In the genomic region with DNA sequence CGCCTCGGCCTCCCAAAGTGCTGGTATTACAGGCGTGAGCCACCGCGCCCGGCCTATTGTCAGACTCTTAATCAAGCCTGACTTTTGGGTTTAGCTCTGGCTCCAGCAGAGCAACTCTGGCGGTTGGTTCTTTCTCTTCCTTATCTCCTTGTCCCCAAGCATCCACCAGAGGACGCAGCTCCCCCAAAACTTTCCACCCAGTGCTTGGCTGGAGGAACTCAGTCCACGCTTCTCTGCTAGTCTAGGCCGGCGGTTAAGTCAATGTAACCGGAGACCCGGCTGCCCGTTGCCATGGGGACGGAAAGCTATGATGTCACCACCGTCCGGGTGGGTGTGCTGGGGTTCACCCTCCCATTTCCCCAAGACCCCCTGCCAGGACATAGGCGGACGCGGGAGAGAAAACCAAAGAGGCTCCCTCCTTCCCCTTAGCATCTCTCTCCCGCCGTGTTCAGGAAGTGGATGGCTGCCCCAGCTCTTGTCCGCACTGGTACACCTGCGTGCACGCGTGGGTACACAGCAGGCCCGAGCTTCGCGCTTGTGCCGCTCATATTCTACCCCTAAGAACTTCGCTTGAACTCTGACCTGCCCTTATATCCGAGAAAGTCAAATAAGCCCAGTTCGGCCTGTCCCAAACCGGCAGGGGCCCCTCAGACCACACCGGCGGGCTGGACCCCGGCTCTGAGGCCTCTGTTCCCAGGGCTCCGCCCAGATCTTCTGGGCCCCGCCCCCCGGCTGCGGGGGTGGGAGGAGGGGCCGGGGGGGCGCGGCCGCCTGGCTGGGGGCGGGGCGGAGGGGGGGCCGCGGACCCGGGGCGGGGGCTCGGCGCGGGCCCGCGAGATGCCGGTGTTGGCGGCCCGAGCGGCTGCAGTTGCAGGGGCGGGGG, we compare ENCODE assay signal across 1 cellular context.
A peak's percentile ranks its signal among the peaks of the same experiment; 100 is the strongest.
TF ChIP-seq lines count a peak whose summit lies in the region.

A gene with protein sequence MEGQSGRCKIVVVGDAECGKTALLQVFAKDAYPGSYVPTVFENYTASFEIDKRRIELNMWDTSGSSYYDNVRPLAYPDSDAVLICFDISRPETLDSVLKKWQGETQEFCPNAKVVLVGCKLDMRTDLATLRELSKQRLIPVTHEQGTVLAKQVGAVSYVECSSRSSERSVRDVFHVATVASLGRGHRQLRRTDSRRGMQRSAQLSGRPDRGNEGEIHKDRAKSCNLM (plus strand): TSS at position 825 of the 883 bp plus-strand sequence. CDS start 117 bp downstream, outside the sequence.

TF ChIP-seq in HepG2, 621 proteins besides CTCF, POLR2A, EP300 and RAD21 (continued from another document and continues in another):
- TF ChIP-seq, protein P1, sequence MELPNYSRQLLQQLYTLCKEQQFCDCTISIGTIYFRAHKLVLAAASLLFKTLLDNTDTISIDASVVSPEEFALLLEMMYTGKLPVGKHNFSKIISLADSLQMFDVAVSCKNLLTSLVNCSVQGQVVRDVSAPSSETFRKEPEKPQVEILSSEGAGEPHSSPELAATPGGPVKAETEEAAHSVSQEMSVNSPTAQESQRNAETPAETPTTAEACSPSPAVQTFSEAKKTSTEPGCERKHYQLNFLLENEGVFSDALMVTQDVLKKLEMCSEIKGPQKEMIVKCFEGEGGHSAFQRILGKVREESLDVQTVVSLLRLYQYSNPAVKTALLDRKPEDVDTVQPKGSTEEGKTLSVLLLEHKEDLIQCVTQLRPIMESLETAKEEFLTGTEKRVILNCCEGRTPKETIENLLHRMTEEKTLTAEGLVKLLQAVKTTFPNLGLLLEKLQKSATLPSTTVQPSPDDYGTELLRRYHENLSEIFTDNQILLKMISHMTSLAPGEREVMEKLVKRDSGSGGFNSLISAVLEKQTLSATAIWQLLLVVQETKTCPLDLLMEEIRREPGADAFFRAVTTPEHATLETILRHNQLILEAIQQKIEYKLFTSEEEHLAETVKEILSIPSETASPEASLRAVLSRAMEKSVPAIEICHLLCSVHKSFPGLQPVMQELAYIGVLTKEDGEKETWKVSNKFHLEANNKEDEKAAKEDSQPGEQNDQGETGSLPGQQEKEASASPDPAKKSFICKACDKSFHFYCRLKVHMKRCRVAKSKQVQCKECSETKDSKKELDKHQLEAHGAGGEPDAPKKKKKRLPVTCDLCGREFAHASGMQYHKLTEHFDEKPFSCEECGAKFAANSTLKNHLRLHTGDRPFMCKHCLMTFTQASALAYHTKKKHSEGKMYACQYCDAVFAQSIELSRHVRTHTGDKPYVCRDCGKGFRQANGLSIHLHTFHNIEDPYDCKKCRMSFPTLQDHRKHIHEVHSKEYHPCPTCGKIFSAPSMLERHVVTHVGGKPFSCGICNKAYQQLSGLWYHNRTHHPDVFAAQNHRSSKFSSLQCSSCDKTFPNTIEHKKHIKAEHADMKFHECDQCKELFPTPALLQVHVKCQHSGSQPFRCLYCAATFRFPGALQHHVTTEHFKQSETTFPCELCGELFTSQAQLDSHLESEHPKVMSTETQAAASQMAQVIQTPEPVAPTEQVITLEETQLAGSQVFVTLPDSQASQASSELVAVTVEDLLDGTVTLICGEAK (IDR thresholded peaks at IDR 0.05) = no peak
- TF ChIP-seq, protein P1 (CRISPR knock-in tag; IDR thresholded peaks at IDR 0.05) = no peak
- 0 out of 2 replicates have a peak, but pooled peaks have one; percentile 49 for TF ChIP-seq RFXAP (CRISPR knock-in tag; IDR thresholded peaks at IDR 0.05; ENCODE audit: borderline replicate concordance)
- no peak for TF ChIP-seq ZNF558 (CRISPR knock-in tag; IDR thresholded peaks at IDR 0.05; ENCODE audit: borderline replicate concordance)
- TF ChIP-seq MEF2D (CRISPR knock-in tag; IDR thresholded peaks at IDR 0.05) = 0 out of 2 replicates have a peak, but pooled peaks have one; percentile 41
- no peak for TF ChIP-seq ZIK1 (CRISPR knock-in tag; IDR thresholded peaks at IDR 0.05; ENCODE audit: borderline replicate concordance, low read depth)
- no peak for TF ChIP-seq ZKSCAN5 (CRISPR knock-in tag; IDR thresholded peaks at IDR 0.05)
- TF ChIP-seq HNF4G (IDR thresholded peaks at IDR 0.05; ENCODE audit: borderline replicate concordance, low read depth, low read length) = peak; percentile 37; the same call in 1 of the 2 replicates
- 0 out of 2 replicates have a peak, but pooled peaks have one; percentile 36 for TF ChIP-seq HNF4G (CRISPR knock-in tag; IDR thresholded peaks at IDR 0.05; ENCODE audit: borderline replicate concordance, low read depth)
- no peak for TF ChIP-seq MAFF (IDR thresholded peaks at IDR 0.05; ENCODE audit: low read depth, low read length)
- TF ChIP-seq ZNF274 (CRISPR knock-in tag; IDR thresholded peaks at IDR 0.05) = peak; percentile 65
- TF ChIP-seq ZNF446 (CRISPR knock-in tag; IDR thresholded peaks at IDR 0.05) = no peak
- TF ChIP-seq, protein P2, sequence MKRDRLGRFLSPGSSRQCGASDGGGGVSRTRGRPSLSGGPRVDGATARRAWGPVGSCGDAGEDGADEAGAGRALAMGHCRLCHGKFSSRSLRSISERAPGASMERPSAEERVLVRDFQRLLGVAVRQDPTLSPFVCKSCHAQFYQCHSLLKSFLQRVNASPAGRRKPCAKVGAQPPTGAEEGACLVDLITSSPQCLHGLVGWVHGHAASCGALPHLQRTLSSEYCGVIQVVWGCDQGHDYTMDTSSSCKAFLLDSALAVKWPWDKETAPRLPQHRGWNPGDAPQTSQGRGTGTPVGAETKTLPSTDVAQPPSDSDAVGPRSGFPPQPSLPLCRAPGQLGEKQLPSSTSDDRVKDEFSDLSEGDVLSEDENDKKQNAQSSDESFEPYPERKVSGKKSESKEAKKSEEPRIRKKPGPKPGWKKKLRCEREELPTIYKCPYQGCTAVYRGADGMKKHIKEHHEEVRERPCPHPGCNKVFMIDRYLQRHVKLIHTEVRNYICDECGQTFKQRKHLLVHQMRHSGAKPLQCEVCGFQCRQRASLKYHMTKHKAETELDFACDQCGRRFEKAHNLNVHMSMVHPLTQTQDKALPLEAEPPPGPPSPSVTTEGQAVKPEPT (CRISPR knock-in tag; IDR thresholded peaks at IDR 0.05; ENCODE audit: low read depth) = no peak
- no peak for TF ChIP-seq ZMYM2 (CRISPR knock-in tag; IDR thresholded peaks at IDR 0.05)
- TF ChIP-seq, protein P3, sequence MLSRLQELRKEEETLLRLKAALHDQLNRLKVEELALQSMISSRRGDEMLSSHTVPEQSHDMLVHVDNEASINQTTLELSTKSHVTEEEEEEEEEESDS (CRISPR knock-in tag; IDR thresholded peaks at IDR 0.05; ENCODE audit: borderline replicate concordance) = no peak
- TF ChIP-seq SMARCE1 (IDR thresholded peaks at IDR 0.05; ENCODE audit: borderline replicate concordance) = no peak
- no peak for TF ChIP-seq PRMT3 (CRISPR knock-in tag; IDR thresholded peaks at IDR 0.05; ENCODE audit: borderline replicate concordance, low read depth)
- TF ChIP-seq ZNF605 (CRISPR knock-in tag; IDR thresholded peaks at IDR 0.05) = no peak
- 0 out of 2 replicates have a peak, but pooled peaks have one; percentile 42 for TF ChIP-seq ZNF143 (CRISPR knock-in tag; IDR thresholded peaks at IDR 0.05)
- no peak for TF ChIP-seq ZNF235 (CRISPR knock-in tag; IDR thresholded peaks at IDR 0.05; ENCODE audit: borderline replicate concordance)
- TF ChIP-seq, protein P4, sequence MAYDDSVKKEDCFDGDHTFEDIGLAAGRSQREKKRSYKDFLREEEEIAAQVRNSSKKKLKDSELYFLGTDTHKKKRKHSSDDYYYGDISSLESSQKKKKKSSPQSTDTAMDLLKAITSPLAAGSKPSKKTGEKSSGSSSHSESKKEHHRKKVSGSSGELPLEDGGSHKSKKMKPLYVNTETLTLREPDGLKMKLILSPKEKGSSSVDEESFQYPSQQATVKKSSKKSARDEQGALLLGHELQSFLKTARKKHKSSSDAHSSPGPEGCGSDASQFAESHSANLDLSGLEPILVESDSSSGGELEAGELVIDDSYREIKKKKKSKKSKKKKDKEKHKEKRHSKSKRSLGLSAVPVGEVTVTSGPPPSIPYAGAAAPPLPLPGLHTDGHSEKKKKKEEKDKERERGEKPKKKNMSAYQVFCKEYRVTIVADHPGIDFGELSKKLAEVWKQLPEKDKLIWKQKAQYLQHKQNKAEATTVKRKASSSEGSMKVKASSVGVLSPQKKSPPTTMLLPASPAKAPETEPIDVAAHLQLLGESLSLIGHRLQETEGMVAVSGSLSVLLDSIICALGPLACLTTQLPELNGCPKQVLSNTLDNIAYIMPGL (CRISPR knock-in tag; IDR thresholded peaks at IDR 0.05; ENCODE audit: borderline replicate concordance in 1 of 2, low read depth in 1 of 2) = peak; percentile 68 to 82; a peak in 2 of 4 replicates
- no peak for TF ChIP-seq SCMH1 (CRISPR knock-in tag; IDR thresholded peaks at IDR 0.05; ENCODE audit: borderline replicate concordance)
- no peak for TF ChIP-seq AKAP8 (CRISPR knock-in tag; IDR thresholded peaks at IDR 0.05)
- TF ChIP-seq KLF11 (CRISPR knock-in tag; IDR thresholded peaks at IDR 0.05) = peak; percentile 85
- TF ChIP-seq ZNF160 (CRISPR knock-in tag; IDR thresholded peaks at IDR 0.05) = no peak
- TF ChIP-seq MEIS1 (CRISPR knock-in tag; IDR thresholded peaks at IDR 0.05; ENCODE audit: borderline replicate concordance) = no peak
- TF ChIP-seq ZFP37 (CRISPR knock-in tag; IDR thresholded peaks at IDR 0.05; ENCODE audit: borderline replicate concordance) = no peak
- TF ChIP-seq, protein P5, sequence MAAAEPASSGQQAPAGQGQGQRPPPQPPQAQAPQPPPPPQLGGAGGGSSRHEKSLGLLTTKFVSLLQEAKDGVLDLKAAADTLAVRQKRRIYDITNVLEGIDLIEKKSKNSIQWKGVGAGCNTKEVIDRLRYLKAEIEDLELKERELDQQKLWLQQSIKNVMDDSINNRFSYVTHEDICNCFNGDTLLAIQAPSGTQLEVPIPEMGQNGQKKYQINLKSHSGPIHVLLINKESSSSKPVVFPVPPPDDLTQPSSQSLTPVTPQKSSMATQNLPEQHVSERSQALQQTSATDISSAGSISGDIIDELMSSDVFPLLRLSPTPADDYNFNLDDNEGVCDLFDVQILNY (CRISPR knock-in tag; conservative IDR thresholded peaks at IDR 0.05) = no peak
- TF ChIP-seq, protein P6, sequence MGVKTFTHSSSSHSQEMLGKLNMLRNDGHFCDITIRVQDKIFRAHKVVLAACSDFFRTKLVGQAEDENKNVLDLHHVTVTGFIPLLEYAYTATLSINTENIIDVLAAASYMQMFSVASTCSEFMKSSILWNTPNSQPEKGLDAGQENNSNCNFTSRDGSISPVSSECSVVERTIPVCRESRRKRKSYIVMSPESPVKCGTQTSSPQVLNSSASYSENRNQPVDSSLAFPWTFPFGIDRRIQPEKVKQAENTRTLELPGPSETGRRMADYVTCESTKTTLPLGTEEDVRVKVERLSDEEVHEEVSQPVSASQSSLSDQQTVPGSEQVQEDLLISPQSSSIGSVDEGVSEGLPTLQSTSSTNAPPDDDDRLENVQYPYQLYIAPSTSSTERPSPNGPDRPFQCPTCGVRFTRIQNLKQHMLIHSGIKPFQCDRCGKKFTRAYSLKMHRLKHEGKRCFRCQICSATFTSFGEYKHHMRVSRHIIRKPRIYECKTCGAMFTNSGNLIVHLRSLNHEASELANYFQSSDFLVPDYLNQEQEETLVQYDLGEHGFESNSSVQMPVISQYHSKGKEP (CRISPR knock-in tag; IDR thresholded peaks at IDR 0.05) = no peak
- TF ChIP-seq RBAK (CRISPR knock-in tag; IDR thresholded peaks at IDR 0.05) = 0 out of 2 replicates have a peak, but pooled peaks have one; percentile 23
- peak; percentile 66 for TF ChIP-seq MIER2 (CRISPR knock-in tag; IDR thresholded peaks at IDR 0.05)
- TF ChIP-seq, protein P7, sequence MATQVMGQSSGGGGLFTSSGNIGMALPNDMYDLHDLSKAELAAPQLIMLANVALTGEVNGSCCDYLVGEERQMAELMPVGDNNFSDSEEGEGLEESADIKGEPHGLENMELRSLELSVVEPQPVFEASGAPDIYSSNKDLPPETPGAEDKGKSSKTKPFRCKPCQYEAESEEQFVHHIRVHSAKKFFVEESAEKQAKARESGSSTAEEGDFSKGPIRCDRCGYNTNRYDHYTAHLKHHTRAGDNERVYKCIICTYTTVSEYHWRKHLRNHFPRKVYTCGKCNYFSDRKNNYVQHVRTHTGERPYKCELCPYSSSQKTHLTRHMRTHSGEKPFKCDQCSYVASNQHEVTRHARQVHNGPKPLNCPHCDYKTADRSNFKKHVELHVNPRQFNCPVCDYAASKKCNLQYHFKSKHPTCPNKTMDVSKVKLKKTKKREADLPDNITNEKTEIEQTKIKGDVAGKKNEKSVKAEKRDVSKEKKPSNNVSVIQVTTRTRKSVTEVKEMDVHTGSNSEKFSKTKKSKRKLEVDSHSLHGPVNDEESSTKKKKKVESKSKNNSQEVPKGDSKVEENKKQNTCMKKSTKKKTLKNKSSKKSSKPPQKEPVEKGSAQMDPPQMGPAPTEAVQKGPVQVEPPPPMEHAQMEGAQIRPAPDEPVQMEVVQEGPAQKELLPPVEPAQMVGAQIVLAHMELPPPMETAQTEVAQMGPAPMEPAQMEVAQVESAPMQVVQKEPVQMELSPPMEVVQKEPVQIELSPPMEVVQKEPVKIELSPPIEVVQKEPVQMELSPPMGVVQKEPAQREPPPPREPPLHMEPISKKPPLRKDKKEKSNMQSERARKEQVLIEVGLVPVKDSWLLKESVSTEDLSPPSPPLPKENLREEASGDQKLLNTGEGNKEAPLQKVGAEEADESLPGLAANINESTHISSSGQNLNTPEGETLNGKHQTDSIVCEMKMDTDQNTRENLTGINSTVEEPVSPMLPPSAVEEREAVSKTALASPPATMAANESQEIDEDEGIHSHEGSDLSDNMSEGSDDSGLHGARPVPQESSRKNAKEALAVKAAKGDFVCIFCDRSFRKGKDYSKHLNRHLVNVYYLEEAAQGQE (IDR thresholded peaks at IDR 0.05; ENCODE audit: borderline replicate concordance in 1 of 2, low read depth in 1 of 2, low read length in 2 of 2) = no peak
